In genomic region chr14:95480109-95480886, GRCh38 we compare ENCODE assay signal across 8 cellular contexts. TPM values are rescaled to one million over a fixed set of nuclear protein-coding genes. Genes with fewer than 3 reads are reported as not detected.
DNase-seq lines count a peak whose midpoint lies in the region; ATAC-seq and TF ChIP-seq lines count a peak whose summit lies in the region.

No MANE protein-coding gene starts in this region.

- H2BK15ac ChIP-seq in mesenchymal stem cell (ENCODE audit: low read depth, poor library complexity, severe bottlenecking) = no peak overlapping the region

- no peaks in the 10 kb centered on the region for H3K79me1 ChIP-seq in mesenchymal stem cell (replicated peaks; ENCODE audit: low read length, poor library complexity, severe bottlenecking)

- no peak overlapping the region for H2BK5ac ChIP-seq in mesenchymal stem cell (ENCODE audit: low read depth, low read length, poor library complexity, severe bottlenecking)

- H3K23ac ChIP-seq in mesenchymal stem cell (ENCODE audit: low read length in 2 of 2) = peak overlapping the region in 1 of 2 experiments; percentile 9

- H3K36me3 ChIP-seq in mesenchymal stem cell (ENCODE audit: control insufficient read depth in 1 of 2, insufficient read depth in 2 of 2, low read depth in 1 of 2, low read length in 2 of 2) = peaks cover 0 to 10% of the 10 kb centered on the region in 2 experiments

- H3K36me3 Mint-ChIP-seq in CD4-positive, alpha-beta T cell (ENCODE audit: low read depth) = peaks cover 30% of the 10 kb centered on the region

- H3K4me1 Mint-ChIP-seq in CD4-positive, alpha-beta T cell (ENCODE audit: low read depth) = peaks cover 57% of the 10 kb centered on the region

- POLR2A ChIA-PET in CD4-positive, alpha-beta T cell (lab: Charles Lee) = interaction anchor here (0.9 to 1.5 kb wide), 4 partner anchors 13 to 43 kb away, joined by 3 to 4 read pairs (median 4); no protein-coding TSS in a partner anchor

- no peak for TF ChIP-seq CTCF in CD4-positive, alpha-beta T cell (IDR thresholded peaks at IDR 0.05)

- H3K18ac ChIP-seq in mesenchymal stem cell (ENCODE audit: low read depth in 1 of 2, low read length in 2 of 2) = peak overlapping the region in 1 of 2 experiments; percentile 80

- H3K9ac ChIP-seq in mesenchymal stem cell (ENCODE audit: low read length) = peak overlapping the region; percentile 72

- H2BK120ac ChIP-seq in mesenchymal stem cell (ENCODE audit: low read depth, low read length) = no peak overlapping the region

- H3K9me3 Mint-ChIP-seq in CD4-positive, alpha-beta T cell = no peaks in the 10 kb centered on the region

- H2AFZ ChIP-seq in mesenchymal stem cell (ENCODE audit: low read depth, low read length) = no peak overlapping the region

- 73% methylated on average over 11 of the region's 11 CpGs for WGBS in mesenchymal stem cell

- peaks cover 13% of the 10 kb centered on the region for H3K4me1 ChIP-seq in mesenchymal stem cell (ENCODE audit: control insufficient read depth, insufficient read depth, low read depth, low read length)

- H2AK5ac ChIP-seq in mesenchymal stem cell (ENCODE audit: low read length, severe bottlenecking) = no peak overlapping the region

- no peak overlapping the region for H3K4me3 Mint-ChIP-seq in CD4-positive, alpha-beta T cell

- no peak overlapping the region for H3K4me2 ChIP-seq in mesenchymal stem cell (ENCODE audit: low read length, poor library complexity, severe bottlenecking)

- peak overlapping the region; percentile 21 for H4K91ac ChIP-seq in mesenchymal stem cell (ENCODE audit: low read length)

- CTCF ChIA-PET in CD4-positive, alpha-beta T cell (lab: Charles Lee) = interaction anchor here (0.8 to 2.6 kb wide), 4 partner anchors 35 to 47 kb away, joined by 3 to 11 read pairs (median 5); partner anchors contain the start of gene SYNE3

- intact Hi-C loops in CD4-positive, alpha-beta T cell (cut with DNase I, micrococcal nuclease) = loop anchor here in 1 of 2 experiments (5.0 kb wide), 1 partner anchor 37 kb away; the partner anchor contains the start of gene SYNE3

- peak overlapping the region; percentile 54 for H3K27ac ChIP-seq in CD4-positive, alpha-beta T cell (ENCODE audit: low read depth, low read length)
- H3K27ac ChIP-seq in mesenchymal stem cell (ENCODE audit: low read length, poor library complexity, severe bottlenecking) = no peak overlapping the region

- no peaks in the 10 kb centered on the region for H3K27me3 Mint-ChIP-seq in CD4-positive, alpha-beta T cell

- peak overlapping the region; percentile 87 for H3K27ac Mint-ChIP-seq in CD4-positive, alpha-beta T cell

- no peak overlapping the region for H3K14ac ChIP-seq in mesenchymal stem cell (ENCODE audit: low read length in 2 of 2)

- DNase-seq in CD4-positive, alpha-beta T cell = peak in 5 of 10 experiments; percentile 5 to 49 (median 25)
- peak; percentile 82 for DNase-seq in activated effector memory CD4-positive, alpha-beta T cell treated with anti-CD3 and anti-CD28 coated beads, Interleukin-2, amount 50 U/mL, for 16 hours
- peak; percentile 53 for DNase-seq in mesenchymal stem cell
- DNase-seq in RKO (ENCODE audit: low spot score) = no peak
- no peak for DNase-seq in NCI-H510A treated with DMSO at 0.1 percent for 48 hours (lab: John Stamatoyannopoulos, UW)
- DNase-seq in NCI-H2081 treated with DMSO at 0.1 percent for 48 hours (lab: John Stamatoyannopoulos, UW) = no peak

- ATAC-seq in CD4-positive, alpha-beta T cell (ENCODE audit: poor library complexity) = peak; percentile 88
- ATAC-seq in HG02870 (IDR thresholded peaks at IDR 0.05; ENCODE audit: unreplicated experiment) = peak; percentile 74
- no peak for ATAC-seq in HG03460 (IDR thresholded peaks at IDR 0.05; ENCODE audit: unreplicated experiment)

- peak overlapping the region in 1 of 2 experiments; percentile 94 for H2BK12ac ChIP-seq in mesenchymal stem cell (ENCODE audit: low read length in 2 of 2)

- H3K9me3 ChIP-seq in CD4-positive, alpha-beta T cell (ENCODE audit: control insufficient read depth, low read length) = no peaks in the 10 kb centered on the region
- no peaks in the 10 kb centered on the region for H3K9me3 ChIP-seq in mesenchymal stem cell (ENCODE audit: control insufficient read depth, low read length)

- H3K27me3 ChIP-seq in CD4-positive, alpha-beta T cell (ENCODE audit: control insufficient read depth, insufficient read depth, low read length) = no peaks in the 10 kb centered on the region
- H3K27me3 ChIP-seq in mesenchymal stem cell (ENCODE audit: control insufficient read depth in 1 of 2, insufficient read depth in 1 of 2, low read length in 2 of 2) = no peaks in the 10 kb centered on the region

- H4K8ac ChIP-seq in mesenchymal stem cell (ENCODE audit: low read length) = no peak overlapping the region

- H3K4me3 ChIP-seq in mesenchymal stem cell (ENCODE audit: insufficient read depth in 1 of 2, low read depth in 1 of 2, low read length in 2 of 2) = peak overlapping the region in 1 of 2 experiments; percentile 26

- peak overlapping the region; percentile 15 to 69 for H3K4ac ChIP-seq in mesenchymal stem cell (ENCODE audit: low read depth in 1 of 2, low read length in 2 of 2)

RNA-seq across cellular contexts. Expression of gene SYNE3, which starts 36.2 kb away (rescaled TPM):
- 10 to 100 TPM; 29.4 to 31.4 TPM for total RNA-seq in CD4-positive, alpha-beta T cell
- polyA plus RNA-seq in mesenchymal stem cell (2013, experiment 1 of 2) = 4.1 TPM
- 3.9 TPM for polyA plus RNA-seq in mesenchymal stem cell (2013, experiment 2 of 2)

RNA-seq across cellular contexts. Expression of gene GLRX5, which starts 54.6 kb away (rescaled TPM):
- total RNA-seq in CD4-positive, alpha-beta T cell = 10 to 100 TPM; 11.3 to 11.9 TPM
- polyA plus RNA-seq in mesenchymal stem cell (2013, experiment 1 of 2) = 52.4 TPM
- 54.4 TPM for polyA plus RNA-seq in mesenchymal stem cell (2013, experiment 2 of 2)

Comparison
In these comparisons a context has a peak if more than half of its experiments do, and no peak if none do; other contexts are left out.
1. DNase-seq: peak in activated effector memory CD4-positive, alpha-beta T cell treated with anti-CD3 and anti-CD28 coated beads, Interleukin-2, amount 50 U/mL, for 16 hours (single experiment) and mesenchymal stem cell (single experiment); none in RKO (single experiment), NCI-H510A treated with DMSO at 0.1 percent for 48 hours (single experiment) and NCI-H2081 treated with DMSO at 0.1 percent for 48 hours (single experiment).